In the genomic region with DNA sequence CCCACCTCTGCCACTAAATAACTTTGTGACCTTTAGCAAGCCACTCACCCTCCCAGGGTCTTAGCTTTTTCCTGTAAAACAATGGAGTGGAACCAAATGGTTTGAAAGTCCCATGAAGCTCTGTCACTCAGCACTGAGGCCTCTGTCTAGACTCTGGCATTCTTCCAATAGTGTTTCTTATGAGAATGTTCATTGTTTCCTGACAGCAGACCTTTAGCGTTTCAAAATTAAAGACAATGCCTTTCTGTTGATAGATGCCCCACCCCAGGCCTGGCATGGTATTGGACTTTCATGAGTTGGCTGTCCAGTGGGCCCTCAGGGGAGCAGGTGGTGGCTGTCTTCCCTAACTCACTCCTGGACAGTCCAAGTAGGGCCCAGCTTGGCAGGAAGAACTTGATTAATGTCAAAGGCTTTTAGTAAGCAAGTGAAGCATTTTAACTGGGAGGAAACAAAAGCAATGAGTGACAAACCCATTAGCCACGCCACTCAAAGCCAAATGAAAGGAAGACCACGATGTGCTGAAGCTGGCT, we compare ENCODE assay signal across 24 cellular contexts.
"Had no signal": no experiment of that assay in that cellular context is flagged by ENCODE, and none has a peak within 500 bp of the region (broad histone marks: within the 10 kb centered on the region; RNA-seq: fewer than 3 reads in every experiment).

No MANE protein-coding gene starts in this region.

- ATAC-seq: activated CD4-positive, CD25-positive, alpha-beta regulatory T cell treated with anti-CD3 and anti-CD28 coated beads, Interleukin-2, amount 50 U/mL, for 24 hours; activated CD8-positive, alpha-beta memory T cell treated with anti-CD3 and anti-CD28 coated beads, Interleukin-2, amount 10 ng/mL, durations not matched to agents 7 days and 5 days; foreskin keratinocyte; left ventricle myocardium superior; natural killer cell treated with Interleukin-12 subunit alpha and Interleukin-12 subunit beta and Interleukin-15 and Interleukin-18, amount 100 ng/mL, for 72 hours; pancreas; right cardiac atrium had no signal

- DNase-seq: activated CD4-positive, alpha-beta memory T cell treated with anti-CD3 and anti-CD28 coated beads, Interleukin-2, amount 10 ng/mL, durations not matched to agents 7 days and 5 days; activated CD4-positive, alpha-beta T cell treated with anti-CD3 and anti-CD28 coated beads, Interleukin-2, amount 10 ng/mL, durations not matched to agents 24 days and 14 days; activated CD8-positive, alpha-beta memory T cell treated with anti-CD3 and anti-CD28 coated beads, Interleukin-2, amount 10 ng/mL, durations not matched to agents 7 days and 5 days; activated effector memory CD4-positive, alpha-beta T cell treated with anti-CD3 and anti-CD28 coated beads, Interleukin-2, amount 50 U/mL, for 16 hours; activated naive CD4-positive, alpha-beta T cell treated with anti-CD3 and anti-CD28 coated beads, Interleukin-2, amount 10 ng/mL, durations not matched to agents 7 days and 5 days; activated T-cell treated with anti-CD3 and anti-CD28 coated beads for 4 hours; cerebellar nuclear complex; foreskin keratinocyte; glutamatergic neuron; left ventricle myocardium superior; pancreas; right cardiac atrium; stimulated activated CD4-positive, alpha-beta T cell treated with anti-CD3 and anti-CD28 coated beads, Interleukin-1b, Interleukin-23, amount 100 ng/mL, for 48 hours; tibial artery had no signal

- H3K4me1 Mint-ChIP-seq: activated CD4-positive, alpha-beta memory T cell treated with anti-CD3 and anti-CD28 coated beads, Interleukin-2, amount 10 ng/mL, durations not matched to agents 7 days and 5 days; activated CD4-positive, alpha-beta T cell treated with anti-CD3 and anti-CD28 coated beads, Interleukin-2, amount 10 ng/mL, durations not matched to agents 24 days and 14 days; activated CD8-positive, alpha-beta memory T cell treated with anti-CD3 and anti-CD28 coated beads, Interleukin-2, amount 10 ng/mL, durations not matched to agents 7 days and 5 days; activated naive CD4-positive, alpha-beta T cell treated with anti-CD3 and anti-CD28 coated beads, Interleukin-2, amount 10 ng/mL, durations not matched to agents 7 days and 5 days; memory B cell had no signal

- H3K4me2 ChIP-seq: hepatocyte had no signal

- H2AFZ ChIP-seq: hepatocyte had no signal

- H3K27ac ChIP-seq: coronary artery, foreskin keratinocyte, hepatocyte, neutrophil, pancreas, skin epidermis, tibial artery, VCaP had no signal

- FAIRE-seq: endometrium, pancreas had no signal

- H3K27ac Mint-ChIP-seq: activated CD4-positive, alpha-beta memory T cell treated with anti-CD3 and anti-CD28 coated beads, Interleukin-2, amount 10 ng/mL, durations not matched to agents 7 days and 5 days; activated CD4-positive, alpha-beta T cell treated with anti-CD3 and anti-CD28 coated beads, Interleukin-2, amount 10 ng/mL, durations not matched to agents 24 days and 14 days; activated CD8-positive, alpha-beta memory T cell treated with anti-CD3 and anti-CD28 coated beads, Interleukin-2, amount 10 ng/mL, durations not matched to agents 7 days and 5 days; activated naive CD4-positive, alpha-beta T cell treated with anti-CD3 and anti-CD28 coated beads, Interleukin-2, amount 10 ng/mL, durations not matched to agents 7 days and 5 days; memory B cell; natural killer cell treated with Interleukin-12 subunit alpha and Interleukin-12 subunit beta and Interleukin-15 and Interleukin-18, amount 100 ng/mL, for 72 hours; stimulated activated naive CD8-positive, alpha-beta T cell treated with anti-CD3 and anti-CD28 coated beads, Interleukin-15, Interleukin-2, amounts not matched to agents 100 ng/mL and 50 ng/mL, for 24 hours had no signal

- H3K4me1 ChIP-seq: foreskin keratinocyte, pancreas, tibial artery had no signal

- H3K27me3 ChIP-seq: foreskin keratinocyte, hepatocyte, neutrophil, tibial artery had no signal

- H3K36me3 Mint-ChIP-seq: activated CD8-positive, alpha-beta memory T cell treated with anti-CD3 and anti-CD28 coated beads, Interleukin-2, amount 10 ng/mL, durations not matched to agents 7 days and 5 days; activated naive CD4-positive, alpha-beta T cell treated with anti-CD3 and anti-CD28 coated beads, Interleukin-2, amount 10 ng/mL, durations not matched to agents 7 days and 5 days; memory B cell; natural killer cell treated with Interleukin-12 subunit alpha and Interleukin-12 subunit beta and Interleukin-15 and Interleukin-18, amount 100 ng/mL, for 72 hours had no signal

- H3K79me2 ChIP-seq: hepatocyte had no signal

- H3K9me3 ChIP-seq: neutrophil, pancreas, tibial artery had no signal

- H3K4me3 Mint-ChIP-seq: activated CD4-positive, alpha-beta memory T cell treated with anti-CD3 and anti-CD28 coated beads, Interleukin-2, amount 10 ng/mL, durations not matched to agents 7 days and 5 days; activated CD4-positive, alpha-beta T cell treated with anti-CD3 and anti-CD28 coated beads, Interleukin-2, amount 10 ng/mL, durations not matched to agents 24 days and 14 days; activated CD8-positive, alpha-beta memory T cell treated with anti-CD3 and anti-CD28 coated beads, Interleukin-2, amount 10 ng/mL, durations not matched to agents 7 days and 5 days; activated naive CD4-positive, alpha-beta T cell treated with anti-CD3 and anti-CD28 coated beads, Interleukin-2, amount 10 ng/mL, durations not matched to agents 7 days and 5 days; memory B cell; natural killer cell treated with Interleukin-12 subunit alpha and Interleukin-12 subunit beta and Interleukin-15 and Interleukin-18, amount 100 ng/mL, for 72 hours; stimulated activated naive CD8-positive, alpha-beta T cell treated with anti-CD3 and anti-CD28 coated beads, Interleukin-15, Interleukin-2, amounts not matched to agents 100 ng/mL and 50 ng/mL, for 24 hours had no signal

- H3K4me3 ChIP-seq: coronary artery, hepatocyte, pancreas, skin epidermis, tibial artery had no signal

- H3K9me3 Mint-ChIP-seq: activated CD4-positive, alpha-beta memory T cell treated with anti-CD3 and anti-CD28 coated beads, Interleukin-2, amount 10 ng/mL, durations not matched to agents 7 days and 5 days; activated CD4-positive, alpha-beta T cell treated with anti-CD3 and anti-CD28 coated beads, Interleukin-2, amount 10 ng/mL, durations not matched to agents 24 days and 14 days; activated naive CD4-positive, alpha-beta T cell treated with anti-CD3 and anti-CD28 coated beads, Interleukin-2, amount 10 ng/mL, durations not matched to agents 7 days and 5 days had no signal

- H3K36me3 ChIP-seq: neutrophil, pancreas, tibial artery had no signal
